ENCODE assay signal across 23 cellular contexts in genomic region chr5:113673041-113673440, GRCh38.
"Had no signal": no experiment of that assay in that cellular context is flagged by ENCODE, and none has a peak within 500 bp of the region (broad histone marks: within the 10 kb centered on the region; RNA-seq: fewer than 3 reads in every experiment).

No MANE protein-coding gene starts in this region.

- H3K9me3 Mint-ChIP-seq: dendritic cell treated with granulocyte-macrophage colony-stimulating factor and Interleukin-4, amounts not matched to agents 40 ng/mL and 50 ng/mL, for 4 days; effector memory CD8-positive, alpha-beta T cell had no signal

- H3K27ac ChIP-seq: colonic mucosa, coronary artery, dorsolateral prefrontal cortex, epithelial cell of prostate, esophagus muscularis mucosa, esophagus squamous epithelium, foreskin keratinocyte, gastrocnemius medialis, gastroesophageal sphincter had no signal

- H3K4me3 Mint-ChIP-seq: dendritic cell treated with granulocyte-macrophage colony-stimulating factor and Interleukin-4, amounts not matched to agents 40 ng/mL and 50 ng/mL, for 4 days; effector memory CD8-positive, alpha-beta T cell; endodermal cell had no signal

- H3K27ac Mint-ChIP-seq: dendritic cell treated with granulocyte-macrophage colony-stimulating factor and Interleukin-4, amounts not matched to agents 40 ng/mL and 50 ng/mL, for 4 days; effector memory CD8-positive, alpha-beta T cell; endodermal cell had no signal

- H3K4me1 ChIP-seq: colonic mucosa, esophagus squamous epithelium, foreskin keratinocyte, gastrocnemius medialis, gastroesophageal sphincter had no signal

- H3K4me3 ChIP-seq: colonic mucosa, coronary artery, dorsolateral prefrontal cortex, esophagus muscularis mucosa, esophagus squamous epithelium, gastrocnemius medialis, gastroesophageal sphincter had no signal

- H3K36me3 ChIP-seq: colonic mucosa, esophagus muscularis mucosa, esophagus squamous epithelium, gastrocnemius medialis, gastroesophageal sphincter had no signal

- ATAC-seq: effector memory CD8-positive, alpha-beta T cell; esophagus mucosa; foreskin keratinocyte; gastrocnemius medialis; gastroesophageal sphincter had no signal

- H3K9me3 ChIP-seq: colonic mucosa, esophagus muscularis mucosa, gastrocnemius medialis, gastroesophageal sphincter had no signal

- H3K27me3 Mint-ChIP-seq: dendritic cell treated with granulocyte-macrophage colony-stimulating factor and Interleukin-4, amounts not matched to agents 40 ng/mL and 50 ng/mL, for 4 days had no signal

- H3K27me3 ChIP-seq: colonic mucosa, dorsolateral prefrontal cortex, esophagus muscularis mucosa, esophagus squamous epithelium, gastrocnemius medialis, gastroesophageal sphincter had no signal

- DNase-seq: colonic mucosa; cortex of kidney; dermis blood vessel endothelial cell; dorsolateral prefrontal cortex; effector CD4-positive, alpha-beta T cell; effector CD8-positive, alpha-beta T cell; effector memory CD4-positive, alpha-beta T cell; effector memory CD8-positive, alpha-beta T cell; endodermal cell; erythroblast; esophagus squamous epithelium; foreskin fibroblast; foreskin keratinocyte; foreskin melanocyte; gastrocnemius medialis; glutamatergic neuron; head of caudate nucleus had no signal
